16 cellular contexts compared by ENCODE assay signal in genomic region chr1:228379666-228380065, GRCh38. TPM values are rescaled to one million over a fixed set of nuclear protein-coding genes. Genes with fewer than 3 reads are reported as not detected.
DNase-seq lines count a peak whose midpoint lies in the region; ATAC-seq and TF ChIP-seq lines count a peak whose summit lies in the region.
"Had no signal": no experiment of that assay in that cellular context is flagged by ENCODE, and none has a peak within 500 bp of the region (broad histone marks: within the 10 kb centered on the region; RNA-seq: fewer than 3 reads in every experiment).

No MANE protein-coding gene starts in this region.

- H3K4me3 Mint-ChIP-seq in central memory CD8-positive, alpha-beta T cell = peak overlapping the region; percentile 27
- H3K4me3 Mint-ChIP-seq in nephron progenitor cell = peak overlapping the region; percentile 91

- H3F3A ChIP-seq in GM23248 (ENCODE audit: insufficient read depth) = no peaks in the 10 kb centered on the region

- in situ Hi-C loops in GM23248 (cut with MboI) = no loop called here

- peak overlapping the region; percentile 78 for H3K4me2 ChIP-seq in GM23248 (ENCODE audit: unreplicated experiment)

- H3K4me3 ChIP-seq in AG10803 (ENCODE audit: low read length) (peak overlapping the region; percentile 65; the same call in 1 of the 2 replicates), GM23248 (no peak overlapping the region)
- H3K4me3 ChIP-seq: GM12878 had no signal

- 71 to 78% methylated on average over 8 of the region's 8 CpGs for WGBS in GM23248 (ENCODE audit: low coverage in 1 of 2, low lambda C conversion rate in 2 of 2, missing lambda C conversion rate in 2 of 2), 2 experiments

- no peaks in the 10 kb centered on the region for H3K9me2 ChIP-seq in GM23248 (ENCODE audit: insufficient read depth)

- TF ChIP-seq CTCF in AG10803 (conservative IDR thresholded peaks at IDR 0.05; ENCODE audit: low read length) (no peak), nephron progenitor cell (IDR thresholded peaks at IDR 0.05) (no peak)

- peaks cover 3% of the 10 kb centered on the region for H3K36me3 Mint-ChIP-seq in central memory CD8-positive, alpha-beta T cell (ENCODE audit: insufficient read depth)
- H3K36me3 Mint-ChIP-seq in nephron progenitor cell (ENCODE audit: low read depth) = peaks cover 5% of the 10 kb centered on the region

- peaks cover 24% of the 10 kb centered on the region for H3K27me3 Mint-ChIP-seq in central memory CD8-positive, alpha-beta T cell
- H3K27me3 Mint-ChIP-seq in nephron progenitor cell (ENCODE audit: low read depth, poor library complexity) = peaks cover 53% of the 10 kb centered on the region

- H3K9me3 ChIP-seq in GM23248 (ENCODE audit: low read depth) = no peaks in the 10 kb centered on the region
- H3K9me3 ChIP-seq: heart left ventricle, upper lobe of left lung had no signal

- no peak overlapping the region for H2AFZ ChIP-seq in GM23248

- DNase-seq in AG10803 (ENCODE audit: low read depth) = no peak
- DNase-seq in GM23248 = no peak
- DNase-seq in central memory CD8-positive, alpha-beta T cell (ENCODE audit: low spot score in 2 of 2) = no peak
- DNase-seq in nephron progenitor cell = no peak
- no peak for DNase-seq in stimulated activated naive CD4-positive, alpha-beta T cell (lab: John Stamatoyannopoulos, UW)
- DNase-seq in stimulated activated CD4-positive, alpha-beta T cell treated with anti-CD3 and anti-CD28 coated beads, Interleukin-4, amount 100 ng/mL, for 24 hours = no peak
- DNase-seq: activated naive CD4-positive, alpha-beta T cell; AML-193; nucleus accumbens; stimulated activated CD4-positive, alpha-beta T cell treated with anti-CD3 and anti-CD28 coated beads, Interleukin-12 subunit alpha, Interleukin-12 subunit beta, amount 100 ng/mL, for 4 hours had no signal

- peaks cover 8% of the 10 kb centered on the region for H3K4me1 Mint-ChIP-seq in central memory CD8-positive, alpha-beta T cell
- peaks cover 17% of the 10 kb centered on the region for H3K4me1 Mint-ChIP-seq in nephron progenitor cell

- H3K79me2 ChIP-seq in GM23248 (ENCODE audit: insufficient read depth) = no peaks in the 10 kb centered on the region

- no peak overlapping the region for H3K27ac Mint-ChIP-seq in central memory CD8-positive, alpha-beta T cell (ENCODE audit: low read depth)
- H3K27ac Mint-ChIP-seq in nephron progenitor cell = no peak overlapping the region

- H3K9me3 Mint-ChIP-seq in central memory CD8-positive, alpha-beta T cell = no peaks in the 10 kb centered on the region
- no peaks in the 10 kb centered on the region for H3K9me3 Mint-ChIP-seq in nephron progenitor cell

- no peaks in the 10 kb centered on the region for H4K20me1 ChIP-seq in GM23248 (ENCODE audit: insufficient read depth)

- no peaks in the 10 kb centered on the region for H3K36me3 ChIP-seq in GM23248 (ENCODE audit: low read depth)
- H3K36me3 ChIP-seq: upper lobe of left lung had no signal

- no peak overlapping the region for H3K9ac ChIP-seq in GM23248

- H3K4me1 ChIP-seq in GM23248 (ENCODE audit: insufficient read depth) = no peaks in the 10 kb centered on the region

- no peaks in the 10 kb centered on the region for H3K27me3 ChIP-seq in GM23248 (replicated peaks; ENCODE audit: insufficient read depth)
- H3K27me3 ChIP-seq: upper lobe of left lung had no signal

- H3K27ac ChIP-seq in GM23248 = no peak overlapping the region

- ATAC-seq in central memory CD8-positive, alpha-beta T cell (replicated peaks; ENCODE audit: extremely low read depth, poor library complexity, severe bottlenecking) = no peak
- no peak for ATAC-seq in GM21360 (IDR thresholded peaks at IDR 0.05; ENCODE audit: unreplicated experiment)
- no peak for ATAC-seq in GM19455 (IDR thresholded peaks at IDR 0.05; ENCODE audit: unreplicated experiment)
- ATAC-seq: GM12878, heart left ventricle, left ventricle myocardium superior had no signal

RNA-seq across cellular contexts. Expression of gene TRIM11, which starts 27.0 kb away (rescaled TPM):
- 21.3 and 24.7 TPM in 2 replicates for total RNA-seq in GM23248 (2014; rRNA removed; shearing (Covaris generic))
- 8.6 and 9.8 TPM in 2 replicates for polyA plus RNA-seq in GM23248 (2016; fragmentation: Nextera tagmentation; extraction: Ambion mirVana)

RNA-seq across cellular contexts. Expression of gene TRIM17, which starts 37.0 kb away (rescaled TPM):
- total RNA-seq in GM23248 (2014; rRNA removed; shearing (Covaris generic)) = not detected in 2 replicates
- polyA plus RNA-seq in GM23248 (2016; fragmentation: Nextera tagmentation; extraction: Ambion mirVana) = 0.26 and 0.43 TPM in 2 replicates
- total RNA-seq: GM12878 had no signal
